ENCODE assay signal across 1 cellular context in the genomic region with DNA sequence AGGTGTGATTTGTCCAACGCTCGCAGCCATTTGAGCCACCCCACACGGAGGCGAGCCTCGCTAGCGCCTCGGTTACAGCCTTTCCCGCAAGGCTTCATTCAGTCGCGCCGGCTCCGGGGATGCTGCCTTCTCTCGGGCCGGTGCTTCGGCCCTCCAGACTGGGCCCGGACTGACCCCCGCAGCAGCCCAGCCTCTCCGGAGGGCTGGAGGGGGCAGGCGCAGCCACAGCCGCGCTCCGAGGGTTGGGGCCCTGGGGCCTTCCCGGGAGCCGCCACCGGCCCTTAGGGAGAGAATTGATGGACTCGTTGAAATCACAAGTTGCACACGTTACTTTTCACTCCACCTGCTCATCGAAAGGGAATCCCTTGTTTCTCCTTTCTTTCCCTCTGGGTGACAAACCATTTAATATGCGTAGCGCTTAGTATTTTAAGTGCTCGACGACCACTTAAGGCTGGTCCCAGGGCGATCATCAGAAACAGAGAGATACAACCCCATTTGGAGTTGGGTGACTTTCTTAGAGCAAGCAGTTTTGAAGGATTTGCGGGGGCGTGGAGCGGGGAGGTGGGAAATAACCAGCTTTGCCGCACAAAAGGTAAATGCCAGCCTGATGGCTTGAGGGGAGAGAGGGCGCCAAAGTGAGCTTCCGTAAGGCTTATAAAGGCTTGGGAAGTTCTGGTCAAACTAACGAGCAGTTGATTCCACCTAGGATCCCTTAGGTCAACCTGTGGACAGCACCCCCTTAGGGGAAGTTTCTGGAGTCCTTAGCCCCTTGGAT.
TF ChIP-seq lines count a peak whose summit lies in the region.

No MANE protein-coding gene starts in this region.

TF ChIP-seq in GM23338, 12 proteins besides CTCF, POLR2A, EP300 and RAD21 (continued from another document):
- TF ChIP-seq REST (IDR thresholded peaks at IDR 0.05; ENCODE audit: unreplicated experiment) (no peak), STAT1 (IDR thresholded peaks at IDR 0.05; ENCODE audit: unreplicated experiment) (no peak), EZH2 (IDR thresholded peaks at IDR 0.05; ENCODE audit: low read depth, unreplicated experiment) (no peak), ZNF114 (CRISPR knock-in tag; IDR thresholded peaks at IDR 0.05) (no peak)
